In genomic region chr22:36619797-36620390, GRCh38 we compare ENCODE assay signal across 18 cellular contexts.
DNase-seq lines count a peak whose midpoint lies in the region; ATAC-seq and TF ChIP-seq lines count a peak whose summit lies in the region.
"Had no signal": no experiment of that assay in that cellular context is flagged by ENCODE, and none has a peak within 500 bp of the region (broad histone marks: within the 10 kb centered on the region; RNA-seq: fewer than 3 reads in every experiment).

No MANE protein-coding gene starts in this region.

- no peak overlapping the region for H2AFZ ChIP-seq in SK-N-SH (ENCODE audit: low read depth)
- H2AFZ ChIP-seq: GM23338 had no signal

- peaks cover 0 to 5% of the 10 kb centered on the region in 2 experiments; a peak in 1 of 4 replicates for H3K4me1 ChIP-seq in SK-N-SH (ENCODE audit: control insufficient read depth in 1 of 2, insufficient read depth in 2 of 2, low read depth in 1 of 2, low read length in 1 of 2)
- H3K4me1 ChIP-seq: A549, Caco-2, Peyer's patch had no signal

- no peak for DNase-seq in SK-N-SH
- peak; percentile 99 for DNase-seq in NCI-H82 (lab: John Stamatoyannopoulos, UW)
- DNase-seq in epithelial cell of esophagus (ENCODE audit: low read depth): peak; percentile 6
- DNase-seq in left ventricle myocardium superior: no peak
- DNase-seq: Caco-2, DMS53, NCI-H1105 treated with DMSO at 0.1 percent for 48 hours, NCI-H187, NCI-H526 treated with DMSO at 0.1 percent for 48 hours, Peyer's patch, Right ventricle myocardium superior had no signal

- peaks cover 37% of the 10 kb centered on the region; the same call in 1 of the 2 replicates for H3K27me3 ChIP-seq in SK-N-SH (ENCODE audit: insufficient read depth)
- H3K27me3 ChIP-seq: Peyer's patch had no signal

- CTCF ChIA-PET in SK-N-SH (lab: Yijun Ruan, JAX): interaction anchor here (0.6 to 1.1 kb wide), 2 partner anchors 95 to 154 kb away, joined by 3 to 4 read pairs; no protein-coding TSS in a partner anchor

- H3K9me3 ChIP-seq in SK-N-SH: no peaks in the 10 kb centered on the region
- H3K9me3 ChIP-seq: A549, Caco-2, Peyer's patch had no signal

- H3K9ac ChIP-seq in SK-N-SH: no peak overlapping the region
- H3K9ac ChIP-seq: KMS-11 had no signal

- H3F3A ChIP-seq in SK-N-SH (replicated peaks; ENCODE audit: insufficient read depth): no peaks in the 10 kb centered on the region

- H3K27ac ChIP-seq in SK-N-SH (ENCODE audit: low read depth in 2 of 2, low read length in 1 of 2): no peak overlapping the region
- H3K27ac ChIP-seq: A549, KMS-11, Peyer's patch had no signal

- intact Hi-C loops in left ventricle myocardium superior (cut with micrococcal nuclease): no loop called here

- no peak overlapping the region for H3K4me2 ChIP-seq in SK-N-SH
- H3K4me2 ChIP-seq: A549, GM23338, KMS-11 had no signal

- no peak for TF ChIP-seq EP300 in SK-N-SH (IDR thresholded peaks at IDR 0.05; ENCODE audit: borderline replicate concordance in 1 of 2, low read depth in 1 of 2, low read length in 1 of 2)

- H3K79me2 ChIP-seq in SK-N-SH (ENCODE audit: insufficient read depth): no peaks in the 10 kb centered on the region

- TF ChIP-seq CTCF in SK-N-SH (IDR thresholded peaks at IDR 0.05): no peak
- TF ChIP-seq CTCF in epithelial cell of esophagus (IDR thresholded peaks at IDR 0.05; ENCODE audit: insufficient read depth, low read depth, low read length, missing control alignments): no peak

- ATAC-seq in SK-N-SH treated with all-trans-retinoic acid at 6 μM for 48 hours (no peak), HG03159 (IDR thresholded peaks at IDR 0.05; ENCODE audit: unreplicated experiment) (no peak), GM19397 (IDR thresholded peaks at IDR 0.05; ENCODE audit: unreplicated experiment) (no peak), left ventricle myocardium superior (no peak)
- ATAC-seq: A549, GM12878, GM23338 had no signal

- no peaks in the 10 kb centered on the region for H3K36me3 ChIP-seq in SK-N-SH (replicated peaks in 1 of 2; ENCODE audit: control insufficient read depth in 1 of 2, insufficient read depth in 2 of 2, low read length in 1 of 2)
- H3K36me3 ChIP-seq: Peyer's patch had no signal

- H4K20me1 ChIP-seq in SK-N-SH (ENCODE audit: insufficient read depth): no peaks in the 10 kb centered on the region

- TF ChIP-seq RAD21 in SK-N-SH (IDR thresholded peaks at IDR 0.05; ENCODE audit: low read length): no peak

- POLR2A ChIA-PET in SK-N-SH (lab: Yijun Ruan, JAX): no interaction called here

- H3K9me2 ChIP-seq in SK-N-SH: no peaks in the 10 kb centered on the region

- H3K4me3 ChIP-seq in SK-N-SH (ENCODE audit: low read depth in 2 of 2, low read length in 1 of 2) (no peak overlapping the region), epithelial cell of esophagus (ENCODE audit: low read length) (no peak overlapping the region)
- H3K4me3 ChIP-seq: A549, GM12878, GM23338, Peyer's patch had no signal

- WGBS in SK-N-SH (ENCODE audit: low lambda C conversion rate): 9% methylated on average over 8 of the region's 8 CpGs

TF ChIP-seq in SK-N-SH, 30 proteins besides CTCF, POLR2A, EP300 and RAD21:
- TF ChIP-seq ZBTB33 (IDR thresholded peaks at IDR 0.05; ENCODE audit: borderline replicate concordance, low read depth): no peak
- TF ChIP-seq RCOR1 (IDR thresholded peaks at IDR 0.05; ENCODE audit: low read length): 0 out of 2 replicates have a peak, but pooled peaks have one; percentile 8
- no peak for TF ChIP-seq TAF1 (IDR thresholded peaks at IDR 0.05; ENCODE audit: borderline replicate concordance, low read depth, low read length)
- no peak for TF ChIP-seq IRF3 (IDR thresholded peaks at IDR 0.05; ENCODE audit: low read depth, low read length)
- TF ChIP-seq CHD2 (IDR thresholded peaks at IDR 0.05; ENCODE audit: low read length, partially characterized antibody): no peak
- peak; percentile 67 for TF ChIP-seq GATA2 (CRISPR knock-in tag; IDR thresholded peaks at IDR 0.05)

TF ChIP-seq in SK-N-SH treated with all-trans-retinoic acid at 6 μM for 48 hours, 23 proteins besides CTCF, POLR2A, EP300 and RAD21:
- TF ChIP-seq ISL1 (CRISPR knock-in tag; IDR thresholded peaks at IDR 0.05) (no peak), POU6F1 (CRISPR knock-in tag; IDR thresholded peaks at IDR 0.05; ENCODE audit: borderline replicate concordance, low read depth) (no peak), OSR1 (CRISPR knock-in tag; IDR thresholded peaks at IDR 0.05) (no peak), RARB (CRISPR knock-in tag; IDR thresholded peaks at IDR 0.05) (no peak), CSRNP3 (CRISPR knock-in tag; IDR thresholded peaks at IDR 0.05) (no peak), TOX (CRISPR knock-in tag; IDR thresholded peaks at IDR 0.05; ENCODE audit: borderline replicate concordance) (no peak), TSHZ2 (CRISPR knock-in tag; IDR thresholded peaks at IDR 0.05) (no peak), ESRRG (CRISPR knock-in tag; IDR thresholded peaks at IDR 0.05) (no peak), ARNTL (CRISPR knock-in tag; IDR thresholded peaks at IDR 0.05; ENCODE audit: borderline replicate concordance, low read depth) (no peak), SNAI2 (CRISPR knock-in tag; IDR thresholded peaks at IDR 0.05) (no peak), PPARA (CRISPR knock-in tag; IDR thresholded peaks at IDR 0.05; ENCODE audit: borderline replicate concordance) (no peak), ZFP3 (CRISPR knock-in tag; IDR thresholded peaks at IDR 0.05) (no peak), BACH2 (CRISPR knock-in tag; IDR thresholded peaks at IDR 0.05; ENCODE audit: borderline replicate concordance) (no peak)

Comparison
In these comparisons a context has a peak if more than half of its experiments do, and no peak if none do; other contexts are left out.
1. DNase-seq: peak in NCI-H82 (single experiment) and epithelial cell of esophagus (single experiment); none in SK-N-SH (single experiment) and left ventricle myocardium superior (single experiment).